Comparison of ENCODE assay signal across 9 cellular contexts in genomic region chr10:69994262-69994661, GRCh38. TPM values are rescaled to one million over a fixed set of nuclear protein-coding genes. Genes with fewer than 3 reads are reported as not detected.
DNase-seq lines count a peak whose midpoint lies in the region; ATAC-seq and TF ChIP-seq lines count a peak whose summit lies in the region.
"Had no signal": no experiment of that assay in that cellular context is flagged by ENCODE, and none has a peak within 500 bp of the region (broad histone marks: within the 10 kb centered on the region; RNA-seq: fewer than 3 reads in every experiment).

No MANE protein-coding gene starts in this region.

- peak; percentile 15 for DNase-seq in stimulated activated CD4-positive, alpha-beta T cell treated with anti-CD3 and anti-CD28 coated beads, Interleukin-15, amount 100 ng/mL, for 24 hours
- DNase-seq in stimulated activated CD4-positive, alpha-beta T cell treated with anti-CD3 and anti-CD28 coated beads, Interleukin-4, amount 100 ng/mL, for 24 hours = no peak
- peak; percentile 49 for DNase-seq in OCI-LY7 (ENCODE audit: low spot score)
- peak; percentile 77 for DNase-seq in pons (ENCODE audit: low spot score)
- DNase-seq in nephron progenitor cell = no peak
- no peak for DNase-seq in vagina (ENCODE audit: extremely low spot score in 2 of 2)
- no peak for DNase-seq in stimulated activated naive CD8-positive, alpha-beta T cell treated with anti-CD3 and anti-CD28 coated beads, Interleukin-15, amount 100 ng/mL, for 72 hours

- TF ChIP-seq CTCF in OCI-LY7 (conservative IDR thresholded peaks at IDR 0.05; ENCODE audit: low read length) (no peak), nephron progenitor cell (IDR thresholded peaks at IDR 0.05) (no peak), vagina (IDR thresholded peaks at IDR 0.05) (no peak)

- H3K27ac Mint-ChIP-seq in nephron progenitor cell = no peak overlapping the region
- H3K27ac Mint-ChIP-seq in stimulated activated naive CD8-positive, alpha-beta T cell treated with anti-CD3 and anti-CD28 coated beads, Interleukin-15, amount 100 ng/mL, for 72 hours = no peak overlapping the region
- H3K27ac Mint-ChIP-seq: stimulated activated naive CD8-positive, alpha-beta T cell treated with anti-CD3 and anti-CD28 coated beads, Interleukin-15, Interleukin-2, amounts not matched to agents 100 ng/mL and 50 ng/mL, for 24 hours had no signal

- no peaks in the 10 kb centered on the region for H3K4me1 Mint-ChIP-seq in nephron progenitor cell
- H3K4me1 Mint-ChIP-seq in stimulated activated naive CD8-positive, alpha-beta T cell treated with anti-CD3 and anti-CD28 coated beads, Interleukin-15, amount 100 ng/mL, for 72 hours = no peaks in the 10 kb centered on the region

- H3K9me3 Mint-ChIP-seq in nephron progenitor cell = peaks cover 12% of the 10 kb centered on the region
- H3K9me3 Mint-ChIP-seq in stimulated activated naive CD8-positive, alpha-beta T cell treated with anti-CD3 and anti-CD28 coated beads, Interleukin-15, amount 100 ng/mL, for 72 hours = no peaks in the 10 kb centered on the region
- H3K9me3 Mint-ChIP-seq: stimulated activated naive CD8-positive, alpha-beta T cell treated with anti-CD3 and anti-CD28 coated beads, Interleukin-15, Interleukin-2, amounts not matched to agents 100 ng/mL and 50 ng/mL, for 24 hours had no signal

- H3K4me1 ChIP-seq in OCI-LY7 (ENCODE audit: insufficient read depth, low read length, poor library complexity, severe bottlenecking) = no peaks in the 10 kb centered on the region
- no peaks in the 10 kb centered on the region for H3K4me1 ChIP-seq in vagina

- peaks cover 2% of the 10 kb centered on the region for H3K27me3 Mint-ChIP-seq in nephron progenitor cell (ENCODE audit: low read depth, poor library complexity)
- H3K27me3 Mint-ChIP-seq in stimulated activated naive CD8-positive, alpha-beta T cell treated with anti-CD3 and anti-CD28 coated beads, Interleukin-15, amount 100 ng/mL, for 72 hours = peaks cover 2% of the 10 kb centered on the region

- no peak for TF ChIP-seq POLR2A in vagina (IDR thresholded peaks at IDR 0.05)

- peak; percentile 49 for ATAC-seq in esophagus mucosa
- no peak for ATAC-seq in stimulated activated naive CD8-positive, alpha-beta T cell treated with anti-CD3 and anti-CD28 coated beads, Interleukin-15, amount 100 ng/mL, for 72 hours

- H3K9me3 ChIP-seq in OCI-LY7 (ENCODE audit: low read length) (no peaks in the 10 kb centered on the region), vagina (no peaks in the 10 kb centered on the region)

- CTCF ChIA-PET in OCI-LY7 (lab: Charles Lee; ENCODE audit: unreplicated experiment) = interaction anchor here (0.6 kb wide), 1 partner anchor 32 kb away, joined by 17 read pairs; no protein-coding TSS in a partner anchor

- H3K36me3 ChIP-seq in OCI-LY7 (ENCODE audit: insufficient read depth, low read length) (no peaks in the 10 kb centered on the region), vagina (no peaks in the 10 kb centered on the region)

- H3K4me3 ChIP-seq in OCI-LY7 (ENCODE audit: low read depth, low read length, poor library complexity, severe bottlenecking) (no peak overlapping the region), vagina (no peak overlapping the region)

- no peak overlapping the region for H3K4me3 Mint-ChIP-seq in nephron progenitor cell
- H3K4me3 Mint-ChIP-seq in stimulated activated naive CD8-positive, alpha-beta T cell treated with anti-CD3 and anti-CD28 coated beads, Interleukin-15, amount 100 ng/mL, for 72 hours = no peak overlapping the region
- H3K4me3 Mint-ChIP-seq: stimulated activated naive CD8-positive, alpha-beta T cell treated with anti-CD3 and anti-CD28 coated beads, Interleukin-15, Interleukin-2, amounts not matched to agents 100 ng/mL and 50 ng/mL, for 24 hours had no signal

- POLR2A ChIA-PET in OCI-LY7 (lab: Charles Lee) = no interaction called here

- no peaks in the 10 kb centered on the region for H3K79me2 ChIP-seq in OCI-LY7 (ENCODE audit: insufficient read depth, low read depth, low read length)

- peak overlapping the region; percentile 14; the same call in 1 of the 2 replicates for H2AFZ ChIP-seq in OCI-LY7 (ENCODE audit: low read length)

- H3K27ac ChIP-seq in OCI-LY7 (ENCODE audit: low read depth, low read length, poor library complexity, severe bottlenecking) (no peak overlapping the region), vagina (no peak overlapping the region)

- H3K27me3 ChIP-seq in vagina = no peaks in the 10 kb centered on the region

- no peaks in the 10 kb centered on the region for H3K9me2 ChIP-seq in OCI-LY7 (ENCODE audit: insufficient read depth, low read length)

- H3K36me3 Mint-ChIP-seq in nephron progenitor cell (ENCODE audit: low read depth) = peaks cover 7% of the 10 kb centered on the region

- H4K20me1 ChIP-seq in OCI-LY7 (ENCODE audit: insufficient read depth, low read length) = no peaks in the 10 kb centered on the region

- intact Hi-C loops in OCI-LY7 (cut with micrococcal nuclease; ENCODE audit: unreplicated experiment) (no loop called here), vagina (cut with DNase I) (no loop called here)

- no peak overlapping the region for H3K4me2 ChIP-seq in OCI-LY7 (ENCODE audit: low read length)

- no TSS peak for BruUV-seq in OCI-LY7 (replicated peaks; lab: Mats Ljungman, UMichigan)

RNA-seq across cellular contexts. Expression of gene MACROH2A2, which starts 58.4 kb away (rescaled TPM):
- total RNA-seq in OCI-LY7 (2014; rRNA removed; shearing (Covaris generic)) = not detected in 2 replicates
- total RNA-seq in OCI-LY7 (2022) = not detected in 2 replicates
- total RNA-seq in esophagus mucosa = 18.8 TPM
- total RNA-seq in vagina = 15.5 TPM

Comparison
In these comparisons a context has a peak if more than half of its experiments do, and no peak if none do; other contexts are left out.
1. DNase-seq: peak in stimulated activated CD4-positive, alpha-beta T cell treated with anti-CD3 and anti-CD28 coated beads, Interleukin-15, amount 100 ng/mL, for 24 hours (single experiment), OCI-LY7 (single experiment) and pons (single experiment); none in stimulated activated CD4-positive, alpha-beta T cell treated with anti-CD3 and anti-CD28 coated beads, Interleukin-4, amount 100 ng/mL, for 24 hours (single experiment), nephron progenitor cell (single experiment), vagina (0 of 2) and stimulated activated naive CD8-positive, alpha-beta T cell treated with anti-CD3 and anti-CD28 coated beads, Interleukin-15, amount 100 ng/mL, for 72 hours (0 of 2).
2. RNA of gene MACROH2A2, which starts 58.4 kb away (total RNA-seq): 18.8 TPM in esophagus mucosa (single experiment) and 15.5 TPM in vagina (single experiment); not detected in OCI-LY7; every median in the first group is over 10 times any median in the second.